In the genomic region with DNA sequence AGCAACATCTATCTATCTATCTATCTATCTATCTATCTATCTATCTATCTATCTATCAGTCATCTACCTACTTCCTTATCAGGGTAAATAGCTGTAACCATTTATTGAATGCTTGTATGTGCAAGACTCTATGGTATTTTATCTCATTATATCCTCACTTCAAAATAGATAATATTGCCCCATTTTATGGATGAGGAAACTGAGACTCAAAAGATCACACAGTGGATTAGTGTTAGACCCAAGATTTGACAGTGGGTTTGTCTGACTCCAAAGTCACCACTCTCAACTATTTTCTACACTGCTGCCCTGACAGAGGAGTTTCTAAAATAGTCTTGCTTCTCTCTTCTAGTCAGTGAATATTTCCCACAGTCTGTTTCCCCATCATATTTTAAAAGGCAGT, we compare ENCODE assay signal across 39 cellular contexts.
"Had no signal": no experiment of that assay in that cellular context is flagged by ENCODE, and none has a peak within 500 bp of the region (broad histone marks: within the 10 kb centered on the region; RNA-seq: fewer than 3 reads in every experiment).

No MANE protein-coding gene starts in this region.

- H3K27me3 ChIP-seq: adrenal gland, ascending aorta, body of pancreas, brain microvascular endothelial cell, breast epithelium, cardiac muscle cell had no signal

- H3K36me3 ChIP-seq: adrenal gland, ascending aorta, brain microvascular endothelial cell, breast epithelium, cardiac muscle cell had no signal

- DNase-seq: activated effector memory CD4-positive, alpha-beta T cell treated with anti-CD3 and anti-CD28 coated beads, Interleukin-2, amount 50 U/mL, for 16 hours; activated effector memory CD4-positive, alpha-beta T cell treated with Interleukin-2 at 50 U/mL for 16 hours; activated gamma-delta T cell; activated gamma-delta T cell treated with Interleukin-2 at 50 U/mL for 16 hours; activated naive CD4-positive, alpha-beta T cell; activated naive CD4-positive, alpha-beta T cell treated with anti-CD3 and anti-CD28 coated beads for 36 hours; activated naive CD4-positive, alpha-beta T cell treated with anti-CD3 and anti-CD28 coated beads, Interleukin-2, amount 10 ng/mL, durations not matched to agents 7 days and 5 days; activated naive CD4-positive, alpha-beta T cell treated with anti-CD3 and anti-CD28 coated beads, Interleukin-2, amount 50 U/mL, for 16 hours; activated naive CD4-positive, alpha-beta T cell treated with Interleukin-2 at 50 U/mL for 16 hours; activated naive CD8-positive, alpha-beta T cell treated with anti-CD3 and anti-CD28 coated beads for 36 hours; activated naive CD8-positive, alpha-beta T cell treated with anti-CD3 and anti-CD28 coated beads, Interleukin-2, amount 10 ng/mL, durations not matched to agents 7 days and 5 days; activated naive CD8-positive, alpha-beta T cell treated with anti-CD3 and anti-CD28 coated beads, Interleukin-2, amount 50 U/mL, for 24 hours; activated T-cell treated with anti-CD3 and anti-CD28 coated beads, Interleukin-2, amount 50 U/mL, for 24 hours; activated T-cell treated with anti-CD3 and anti-CD28 coated beads, Interleukin-2, amount 50 U/mL, for 4 hours; activated T-cell treated with anti-CD3 and anti-CD28 coated beads, Interleukin-2, amount 50 U/mL, for 48 hours; activated T-cell treated with anti-CD3 and anti-CD28 coated beads, Interleukin-2, amount 50 U/mL, for 72 hours; adrenal gland; amniotic stem cell; amygdala; anterior cingulate cortex; aorta; body of pancreas; brain microvascular endothelial cell; caudate nucleus; central memory CD4-positive, alpha-beta T cell; cerebellar nuclear complex had no signal

- H3K4me3 Mint-ChIP-seq: activated naive CD4-positive, alpha-beta T cell treated with anti-CD3 and anti-CD28 coated beads for 36 hours; activated naive CD4-positive, alpha-beta T cell treated with anti-CD3 and anti-CD28 coated beads, Interleukin-2, amount 10 ng/mL, durations not matched to agents 7 days and 5 days; activated naive CD4-positive, alpha-beta T cell treated with anti-CD3 and anti-CD28 coated beads, Interleukin-2, amount 50 U/mL, for 24 hours; activated naive CD8-positive, alpha-beta T cell; activated naive CD8-positive, alpha-beta T cell treated with anti-CD3 and anti-CD28 coated beads for 36 hours; activated naive CD8-positive, alpha-beta T cell treated with anti-CD3 and anti-CD28 coated beads, Interleukin-2, amount 10 ng/mL, durations not matched to agents 7 days and 5 days; activated naive CD8-positive, alpha-beta T cell treated with anti-CD3 and anti-CD28 coated beads, Interleukin-2, amount 50 U/mL, for 24 hours; activated T-cell treated with anti-CD3 and anti-CD28 coated beads, Interleukin-2, amount 50 U/mL, for 24 hours; activated T-cell treated with anti-CD3 and anti-CD28 coated beads, Interleukin-2, amount 50 U/mL, for 4 hours; activated T-cell treated with anti-CD3 and anti-CD28 coated beads, Interleukin-2, amount 50 U/mL, for 72 hours; activated T-helper 1 cell treated with anti-CD3 and anti-CD28 coated beads, Interleukin-12 subunit alpha, Interleukin-12 subunit beta, Interleukin-2, Interleukin-4 antibody, amounts not matched to agents 30 ng/mL and 10 ng/mL and 1 ng/mL, durations not matched to agents 14 hours and 24 hours and 36 hours; activated T-helper 17 cell treated with anti-CD3 and anti-CD28 coated beads, Interleukin-2, amount 50 U/mL, for 72 hours; brain; central memory CD8-positive, alpha-beta T cell had no signal

- H3K27me3 Mint-ChIP-seq: activated naive CD4-positive, alpha-beta T cell treated with anti-CD3 and anti-CD28 coated beads, Interleukin-2, amount 10 ng/mL, durations not matched to agents 7 days and 5 days; activated naive CD4-positive, alpha-beta T cell treated with anti-CD3 and anti-CD28 coated beads, Interleukin-2, amount 50 U/mL, for 24 hours; activated naive CD8-positive, alpha-beta T cell treated with anti-CD3 and anti-CD28 coated beads, Interleukin-2, amount 50 U/mL, for 24 hours; activated T-cell treated with anti-CD3 and anti-CD28 coated beads, Interleukin-2, amount 50 U/mL, for 24 hours; activated T-helper 17 cell treated with anti-CD3 and anti-CD28 coated beads, Interleukin-2, amount 50 U/mL, for 72 hours; brain had no signal

- H3K9me3 Mint-ChIP-seq: activated naive CD4-positive, alpha-beta T cell treated with anti-CD3 and anti-CD28 coated beads for 36 hours; activated naive CD4-positive, alpha-beta T cell treated with anti-CD3 and anti-CD28 coated beads, Interleukin-2, amount 10 ng/mL, durations not matched to agents 7 days and 5 days; activated naive CD8-positive, alpha-beta T cell treated with anti-CD3 and anti-CD28 coated beads for 36 hours; activated naive CD8-positive, alpha-beta T cell treated with anti-CD3 and anti-CD28 coated beads, Interleukin-2, amount 10 ng/mL, durations not matched to agents 7 days and 5 days; activated naive CD8-positive, alpha-beta T cell treated with anti-CD3 and anti-CD28 coated beads, Interleukin-2, amount 50 U/mL, for 24 hours; activated T-cell treated with anti-CD3 and anti-CD28 coated beads, Interleukin-2, amount 50 U/mL, for 24 hours; activated T-helper 1 cell treated with anti-CD3 and anti-CD28 coated beads, Interleukin-12 subunit alpha, Interleukin-12 subunit beta, Interleukin-2, Interleukin-4 antibody, amounts not matched to agents 30 ng/mL and 10 ng/mL and 1 ng/mL, durations not matched to agents 14 hours and 24 hours and 36 hours; activated T-helper 17 cell treated with anti-CD3 and anti-CD28 coated beads, Interleukin-2, amount 50 U/mL, for 72 hours; activated T-helper 2 cell treated with anti-CD3 and anti-CD28 coated beads, Interferon-gamma antibody, Interleukin-2, Interleukin-4, amounts not matched to agents 10 μg/mL and 5 μg/mL and 100 μg/mL, durations not matched to agents 14 hours and 24 hours and 36 hours; central memory CD8-positive, alpha-beta T cell had no signal

- ATAC-seq: activated naive CD4-positive, alpha-beta T cell treated with anti-CD3 and anti-CD28 coated beads, Interleukin-2, amount 50 U/mL, for 72 hours; activated naive CD8-positive, alpha-beta T cell treated with anti-CD3 and anti-CD28 coated beads, Interleukin-2, amount 50 U/mL, for 24 hours; activated T-cell treated with anti-CD3 and anti-CD28 coated beads, Interleukin-2, amount 50 U/mL, for 4 hours; activated T-cell treated with anti-CD3 and anti-CD28 coated beads, Interleukin-2, amount 50 U/mL, for 72 hours; activated T-helper 17 cell treated with anti-CD3 and anti-CD28 coated beads, Interleukin-2, amount 50 U/mL, for 72 hours; body of pancreas had no signal

- H3K27ac ChIP-seq: adrenal gland, ascending aorta, body of pancreas, brain microvascular endothelial cell, breast epithelium, cardiac muscle cell had no signal

- H3K4me1 ChIP-seq: breast epithelium had no signal

- H3K27ac Mint-ChIP-seq: activated naive CD4-positive, alpha-beta T cell treated with anti-CD3 and anti-CD28 coated beads for 36 hours; activated naive CD4-positive, alpha-beta T cell treated with anti-CD3 and anti-CD28 coated beads, Interleukin-2, amount 10 ng/mL, durations not matched to agents 7 days and 5 days; activated naive CD4-positive, alpha-beta T cell treated with anti-CD3 and anti-CD28 coated beads, Interleukin-2, amount 50 U/mL, for 24 hours; activated naive CD4-positive, alpha-beta T cell treated with anti-CD3 and anti-CD28 coated beads, Interleukin-2, amount 50 U/mL, for 72 hours; activated naive CD8-positive, alpha-beta T cell; activated naive CD8-positive, alpha-beta T cell treated with anti-CD3 and anti-CD28 coated beads for 36 hours; activated naive CD8-positive, alpha-beta T cell treated with anti-CD3 and anti-CD28 coated beads, Interleukin-2, amount 10 ng/mL, durations not matched to agents 7 days and 5 days; activated naive CD8-positive, alpha-beta T cell treated with anti-CD3 and anti-CD28 coated beads, Interleukin-2, amount 50 U/mL, for 24 hours; activated T-cell treated with anti-CD3 and anti-CD28 coated beads, Interleukin-2, amount 50 U/mL, for 24 hours; activated T-cell treated with anti-CD3 and anti-CD28 coated beads, Interleukin-2, amount 50 U/mL, for 72 hours; activated T-helper 1 cell treated with anti-CD3 and anti-CD28 coated beads, Interleukin-12 subunit alpha, Interleukin-12 subunit beta, Interleukin-2, Interleukin-4 antibody, amounts not matched to agents 30 ng/mL and 10 ng/mL and 1 ng/mL, durations not matched to agents 14 hours and 24 hours and 36 hours; activated T-helper 17 cell treated with anti-CD3 and anti-CD28 coated beads, Interleukin-2, amount 50 U/mL, for 72 hours; activated T-helper 2 cell treated with anti-CD3 and anti-CD28 coated beads, Interferon-gamma antibody, Interleukin-2, Interleukin-4, amounts not matched to agents 10 μg/mL and 5 μg/mL and 100 μg/mL, durations not matched to agents 14 hours and 24 hours and 36 hours; brain had no signal

- H3K4me1 Mint-ChIP-seq: activated naive CD4-positive, alpha-beta T cell treated with anti-CD3 and anti-CD28 coated beads, Interleukin-2, amount 10 ng/mL, durations not matched to agents 7 days and 5 days; activated naive CD4-positive, alpha-beta T cell treated with anti-CD3 and anti-CD28 coated beads, Interleukin-2, amount 50 U/mL, for 24 hours; activated naive CD8-positive, alpha-beta T cell treated with anti-CD3 and anti-CD28 coated beads for 36 hours; activated naive CD8-positive, alpha-beta T cell treated with anti-CD3 and anti-CD28 coated beads, Interleukin-2, amount 10 ng/mL, durations not matched to agents 7 days and 5 days; activated naive CD8-positive, alpha-beta T cell treated with anti-CD3 and anti-CD28 coated beads, Interleukin-2, amount 50 U/mL, for 24 hours; activated T-helper 17 cell treated with anti-CD3 and anti-CD28 coated beads, Interleukin-2, amount 50 U/mL, for 72 hours; central memory CD8-positive, alpha-beta T cell had no signal

- H3K4me3 ChIP-seq: adrenal gland, ascending aorta, body of pancreas, breast epithelium, cardiac muscle cell had no signal

- H3K9me3 ChIP-seq: adrenal gland, ascending aorta, body of pancreas, breast epithelium had no signal

- H3K36me3 Mint-ChIP-seq: activated naive CD4-positive, alpha-beta T cell treated with anti-CD3 and anti-CD28 coated beads, Interleukin-2, amount 10 ng/mL, durations not matched to agents 7 days and 5 days; activated naive CD4-positive, alpha-beta T cell treated with anti-CD3 and anti-CD28 coated beads, Interleukin-2, amount 50 U/mL, for 24 hours; activated naive CD4-positive, alpha-beta T cell treated with anti-CD3 and anti-CD28 coated beads, Interleukin-2, amount 50 U/mL, for 72 hours; activated naive CD8-positive, alpha-beta T cell; activated naive CD8-positive, alpha-beta T cell treated with anti-CD3 and anti-CD28 coated beads for 36 hours; activated naive CD8-positive, alpha-beta T cell treated with anti-CD3 and anti-CD28 coated beads, Interleukin-2, amount 10 ng/mL, durations not matched to agents 7 days and 5 days; brain had no signal

- FAIRE-seq: astrocyte, bronchial epithelial cell had no signal
